Comparison of ENCODE assay signal across 16 cellular contexts in genomic region chr5:71905804-71906711, GRCh38.
DNase-seq lines count a peak whose midpoint lies in the region; ATAC-seq and TF ChIP-seq lines count a peak whose summit lies in the region.
"Had no signal": no experiment of that assay in that cellular context is flagged by ENCODE, and none has a peak within 500 bp of the region (broad histone marks: within the 10 kb centered on the region; RNA-seq: fewer than 3 reads in every experiment).

No MANE protein-coding gene starts in this region.

- no peak for ATAC-seq in CD4-positive, alpha-beta T cell (ENCODE audit: poor library complexity)
- no peak for ATAC-seq in activated CD8-positive, alpha-beta T cell treated with anti-CD3 and anti-CD28 coated beads for 36 hours

- TF ChIP-seq CTCF in fibroblast of mammary gland (conservative IDR thresholded peaks at IDR 0.05; ENCODE audit: control insufficient read depth, insufficient read depth, low read depth, low read length) (no peak), retinal pigment epithelial cell (conservative IDR thresholded peaks at IDR 0.05; ENCODE audit: low read depth, low read length) (no peak)
- no peak for TF ChIP-seq CTCF in CD4-positive, alpha-beta T cell (IDR thresholded peaks at IDR 0.05)
- TF ChIP-seq CTCF in activated CD8-positive, alpha-beta T cell treated with anti-CD3 and anti-CD28 coated beads for 36 hours (IDR thresholded peaks at IDR 0.05) = no peak

- peaks cover 6% of the 10 kb centered on the region for H3K27me3 ChIP-seq in CD4-positive, alpha-beta T cell (ENCODE audit: control insufficient read depth, insufficient read depth, low read length)

- POLR2A ChIA-PET in CD4-positive, alpha-beta T cell (lab: Charles Lee) = no interaction called here
- POLR2A ChIA-PET in activated CD8-positive, alpha-beta T cell treated with anti-CD3 and anti-CD28 coated beads for 36 hours (lab: Charles Lee) = no interaction called here

- no peaks in the 10 kb centered on the region for H3K9me3 ChIP-seq in CD4-positive, alpha-beta T cell (ENCODE audit: control insufficient read depth, low read length)

- no peaks in the 10 kb centered on the region for H3K4me1 Mint-ChIP-seq in CD4-positive, alpha-beta T cell (ENCODE audit: low read depth)
- no peaks in the 10 kb centered on the region for H3K4me1 Mint-ChIP-seq in activated CD8-positive, alpha-beta T cell treated with anti-CD3 and anti-CD28 coated beads for 36 hours (ENCODE audit: low read depth)

- H3K36me3 Mint-ChIP-seq in CD4-positive, alpha-beta T cell (ENCODE audit: low read depth) = no peaks in the 10 kb centered on the region
- no peaks in the 10 kb centered on the region for H3K36me3 Mint-ChIP-seq in activated CD8-positive, alpha-beta T cell treated with anti-CD3 and anti-CD28 coated beads for 36 hours (ENCODE audit: low read depth)
- H3K36me3 Mint-ChIP-seq: activated naive CD8-positive, alpha-beta T cell had no signal

- no peak overlapping the region for H3K4me3 Mint-ChIP-seq in CD4-positive, alpha-beta T cell
- H3K4me3 Mint-ChIP-seq in activated CD8-positive, alpha-beta T cell treated with anti-CD3 and anti-CD28 coated beads for 36 hours = no peak overlapping the region
- H3K4me3 Mint-ChIP-seq: activated naive CD8-positive, alpha-beta T cell had no signal

- H3K27ac Mint-ChIP-seq in CD4-positive, alpha-beta T cell = no peak overlapping the region
- H3K27ac Mint-ChIP-seq in activated CD8-positive, alpha-beta T cell treated with anti-CD3 and anti-CD28 coated beads for 36 hours = no peak overlapping the region
- H3K27ac Mint-ChIP-seq: activated naive CD8-positive, alpha-beta T cell had no signal

- intact Hi-C loops in CD4-positive, alpha-beta T cell (cut with DNase I, micrococcal nuclease) = no loop called here
- intact Hi-C loops in activated CD8-positive, alpha-beta T cell treated with anti-CD3 and anti-CD28 coated beads for 36 hours (cut with micrococcal nuclease) = no loop called here

- H3K27me3 Mint-ChIP-seq in CD4-positive, alpha-beta T cell = peaks cover 10% of the 10 kb centered on the region
- peaks cover 19% of the 10 kb centered on the region for H3K27me3 Mint-ChIP-seq in activated CD8-positive, alpha-beta T cell treated with anti-CD3 and anti-CD28 coated beads for 36 hours

- no peaks in the 10 kb centered on the region for H3K9me3 Mint-ChIP-seq in CD4-positive, alpha-beta T cell
- H3K9me3 Mint-ChIP-seq in activated CD8-positive, alpha-beta T cell treated with anti-CD3 and anti-CD28 coated beads for 36 hours = no peaks in the 10 kb centered on the region

- no peak overlapping the region for H3K4me3 ChIP-seq in fibroblast of mammary gland (ENCODE audit: control insufficient read depth, low read depth, low read length)
- H3K4me3 ChIP-seq in retinal pigment epithelial cell (ENCODE audit: low read length) = no peak overlapping the region
- H3K4me3 ChIP-seq: SK-N-MC had no signal

- no peak overlapping the region for H3K27ac ChIP-seq in CD4-positive, alpha-beta T cell (ENCODE audit: low read depth, low read length)
- H3K27ac ChIP-seq: SK-N-MC had no signal

- DNase-seq in DMS53 (lab: John Stamatoyannopoulos, UW) (peak; percentile 10), DMS53 treated with DMSO at 0.1 percent for 48 hours (lab: John Stamatoyannopoulos, UW; ENCODE audit: unreplicated experiment) (no peak), NCI-H82 (lab: John Stamatoyannopoulos, UW) (peak; percentile 76), fibroblast of mammary gland (ENCODE audit: low read depth) (peak; percentile 12), retinal pigment epithelial cell (ENCODE audit: low read depth) (peak; percentile 30), activated T-cell treated with anti-CD3 and anti-CD28 coated beads for 4 hours (no peak)
- DNase-seq in CD4-positive, alpha-beta T cell = no peak
- no peak for DNase-seq in activated CD8-positive, alpha-beta T cell treated with anti-CD3 and anti-CD28 coated beads for 36 hours
- DNase-seq: 8988T; activated CD4-positive, alpha-beta T cell treated with anti-CD3 and anti-CD28 coated beads, Interleukin-2, amount 50 U/mL, for 48 hours; DMS79 treated with DMSO at 0.1 percent for 48 hours; head of caudate nucleus; midbrain; NCI-H226 had no signal

- CTCF ChIA-PET in CD4-positive, alpha-beta T cell (lab: Charles Lee) = no interaction called here
- CTCF ChIA-PET in activated CD8-positive, alpha-beta T cell treated with anti-CD3 and anti-CD28 coated beads for 36 hours (lab: Charles Lee) = no interaction called here

Comparison
In these comparisons a context has a peak if more than half of its experiments do, and no peak if none do; other contexts are left out.
1. DNase-seq: peak in DMS53 (single experiment), NCI-H82 (single experiment), fibroblast of mammary gland (single experiment) and retinal pigment epithelial cell (single experiment); none in DMS53 treated with DMSO at 0.1 percent for 48 hours (single experiment), activated T-cell treated with anti-CD3 and anti-CD28 coated beads for 4 hours (single experiment), CD4-positive, alpha-beta T cell (0 of 10) and activated CD8-positive, alpha-beta T cell treated with anti-CD3 and anti-CD28 coated beads for 36 hours (single experiment).